Comparison of ENCODE assay signal across 8 cellular contexts in genomic region chr18:47175895-47176575, GRCh38.
DNase-seq lines count a peak whose midpoint lies in the region; ATAC-seq and TF ChIP-seq lines count a peak whose summit lies in the region.

Gene IER3IP1, minus strand, starts transcription at chr18:47176364. Its CDS starts 87 bp downstream, at chr18:47176277.

- ATAC-seq in GM19023 (IDR thresholded peaks at IDR 0.05; ENCODE audit: unreplicated experiment) (peak; percentile 80), HG03280 (IDR thresholded peaks at IDR 0.05; ENCODE audit: unreplicated experiment) (peak; percentile 94)

- TF ChIP-seq CTCF in AG09319 (IDR thresholded peaks at IDR 0.05; ENCODE audit: low read depth, low read length): peak; percentile 13; the same call in 1 of the 2 replicates

- DNase-seq in AG09319 (ENCODE audit: extremely low read depth, low read depth) (peak; percentile 74), NCI-H345 treated with DMSO at 0.1 percent for 48 hours (lab: John Stamatoyannopoulos, UW; ENCODE audit: unreplicated experiment) (peak; percentile 87), cerebellar nuclear complex (lab: John Stamatoyannopoulos, UW) (peak; percentile 15 to 70), kidney tubule cell (ENCODE audit: low spot score) (peak; percentile 93)
- DNase-seq in activated CD4-positive, CD25-positive, alpha-beta regulatory T cell treated with anti-CD3 and anti-CD28 coated beads, Interleukin-2, amount 50 U/mL, for 72 hours: peak; percentile 91
- DNase-seq in stimulated activated CD4-positive, alpha-beta T cell treated with anti-CD3 and anti-CD28 coated beads, Interleukin-1b, Interleukin-23, amount 100 ng/mL, for 24 hours (ENCODE audit: low read depth in 4 of 4, low spot score in 1 of 4): peak; percentile 65 to 84 (median 81)

Comparison
In these comparisons a context has a peak if more than half of its experiments do, and no peak if none do; other contexts are left out.
1. Peak in every context shown above with its lines: DNase-seq and ATAC-seq.
2. DNase-seq: peak in every context shown above with its lines; median percentile 93 in kidney tubule cell; 91 in activated CD4-positive, CD25-positive, alpha-beta regulatory T cell treated with anti-CD3 and anti-CD28 coated beads, Interleukin-2, amount 50 U/mL, for 72 hours; 87 in NCI-H345 treated with DMSO at 0.1 percent for 48 hours; 81 in stimulated activated CD4-positive, alpha-beta T cell treated with anti-CD3 and anti-CD28 coated beads, Interleukin-1b, Interleukin-23, amount 100 ng/mL, for 24 hours; 74 in AG09319; 42 in cerebellar nuclear complex.